In the genomic region with DNA sequence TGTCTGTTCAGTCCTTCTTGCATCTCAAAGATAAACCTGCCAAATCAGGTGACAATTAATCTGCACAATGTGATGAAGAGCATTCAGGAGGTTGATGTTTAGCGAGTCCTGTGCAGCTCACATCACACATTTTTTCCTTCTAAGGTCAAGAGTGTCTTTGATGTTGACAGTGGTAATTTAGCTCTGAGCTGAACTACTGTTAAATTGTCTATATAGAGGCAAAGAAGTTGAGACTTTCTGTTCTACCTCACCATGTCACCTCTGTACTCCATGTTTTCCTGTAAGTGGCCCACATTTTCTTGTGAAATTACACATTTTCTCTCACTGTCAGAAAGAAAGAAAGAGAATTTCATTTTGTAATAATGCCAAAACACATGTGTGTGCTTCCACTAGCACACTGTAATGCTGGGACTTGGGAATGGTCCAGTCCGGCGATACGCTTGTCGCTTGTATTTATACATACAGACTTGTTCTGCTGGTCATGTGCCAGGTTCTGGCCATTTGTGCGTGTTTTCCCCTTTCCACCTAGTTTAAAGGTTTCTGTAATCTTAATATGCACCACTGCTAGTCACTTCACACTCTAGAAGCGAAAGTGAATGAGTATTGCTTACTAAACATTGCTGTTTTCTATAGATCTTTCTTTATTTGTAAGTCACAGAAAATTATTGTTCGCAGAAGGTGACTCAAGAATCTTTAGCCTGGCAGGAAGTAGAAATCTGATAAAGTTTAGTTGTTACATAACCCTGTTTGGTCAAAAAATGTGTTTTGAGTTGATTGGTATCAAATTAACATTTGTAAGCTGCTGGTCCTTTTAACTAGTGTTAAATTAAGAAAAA, we compare ENCODE assay signal across 10 cellular contexts.
A peak's percentile ranks its signal among the peaks of the same experiment; 100 is the strongest.
DNase-seq lines count a peak whose midpoint lies in the region; ATAC-seq, FAIRE-seq and TF ChIP-seq lines count a peak whose summit lies in the region.
"Had no signal": no experiment of that assay in that cellular context is flagged by ENCODE, and none has a peak within 500 bp of the region (broad histone marks: within the 10 kb centered on the region; RNA-seq: fewer than 3 reads in every experiment).

No MANE protein-coding gene starts in this region.

- no peak overlapping the region for H3K27ac Mint-ChIP-seq in activated T-helper 2 cell treated with anti-CD3 and anti-CD28 coated beads, Interferon-gamma antibody, Interleukin-2, Interleukin-4, amounts not matched to agents 10 μg/mL and 5 μg/mL and 100 μg/mL, durations not matched to agents 14 hours and 24 hours and 36 hours
- H3K27ac Mint-ChIP-seq: activated T-cell treated with anti-CD3 and anti-CD28 coated beads, Interleukin-2, amount 50 U/mL, for 24 hours had no signal

- ATAC-seq in HG03442 (IDR thresholded peaks at IDR 0.05; ENCODE audit: unreplicated experiment) (peak; percentile 48), body of pancreas (peak; percentile 74), GM21723 (IDR thresholded peaks at IDR 0.05; ENCODE audit: unreplicated experiment) (no peak)

- no peak overlapping the region for H3K9ac ChIP-seq in kidney (ENCODE audit: low read length in 2 of 2)

- peaks cover 4% of the 10 kb centered on the region for H3K9me3 Mint-ChIP-seq in activated T-helper 2 cell treated with anti-CD3 and anti-CD28 coated beads, Interferon-gamma antibody, Interleukin-2, Interleukin-4, amounts not matched to agents 10 μg/mL and 5 μg/mL and 100 μg/mL, durations not matched to agents 14 hours and 24 hours and 36 hours

- TF ChIP-seq CTCF in body of pancreas (IDR thresholded peaks at IDR 0.05) (no peak), kidney (IDR thresholded peaks at IDR 0.05; ENCODE audit: borderline replicate concordance, extremely low read depth, insufficient read depth) (no peak), transverse colon (IDR thresholded peaks at IDR 0.05) (no peak)

- H3K9me3 ChIP-seq in body of pancreas, result no peaks in the 10 kb centered on the region
- no peaks in the 10 kb centered on the region for H3K9me3 ChIP-seq in kidney (ENCODE audit: control insufficient read depth in 1 of 2, low read length in 2 of 2)
- peaks cover 0 to 5% of the 10 kb centered on the region in 2 donors for H3K9me3 ChIP-seq in transverse colon

- WGBS in body of pancreas, 2 donors, result 24 to 26% methylated on average over 8 of the region's 8 CpGs
- 54% methylated on average over 8 of the region's 8 CpGs for WGBS in transverse colon (ENCODE audit: low coverage in 1 of 2), 2 donors

- no peaks in the 10 kb centered on the region for H3K27me3 ChIP-seq in body of pancreas
- H3K27me3 ChIP-seq in transverse colon, result no peaks in the 10 kb centered on the region

- H3K4me3 Mint-ChIP-seq in activated T-helper 2 cell treated with anti-CD3 and anti-CD28 coated beads, Interferon-gamma antibody, Interleukin-2, Interleukin-4, amounts not matched to agents 10 μg/mL and 5 μg/mL and 100 μg/mL, durations not matched to agents 14 hours and 24 hours and 36 hours (ENCODE audit: low read depth), result no peak overlapping the region
- H3K4me3 Mint-ChIP-seq: activated T-cell treated with anti-CD3 and anti-CD28 coated beads, Interleukin-2, amount 50 U/mL, for 24 hours had no signal

- H3K36me3 Mint-ChIP-seq in activated T-helper 2 cell treated with anti-CD3 and anti-CD28 coated beads, Interferon-gamma antibody, Interleukin-2, Interleukin-4, amounts not matched to agents 10 μg/mL and 5 μg/mL and 100 μg/mL, durations not matched to agents 14 hours and 24 hours and 36 hours (ENCODE audit: low read depth), result no peaks in the 10 kb centered on the region

- intact Hi-C loops in body of pancreas (cut with DNase I) (no loop called here), kidney (cut with DNase I) (no loop called here), transverse colon (cut with DNase I; ENCODE audit: low total_unique reads) (loop anchor here (2.0 kb wide), 1 partner anchor 39 kb away; no protein-coding TSS in a partner anchor)
- intact Hi-C loops in activated T-helper 2 cell treated with anti-CD3 and anti-CD28 coated beads, Interferon-gamma antibody, Interleukin-2, Interleukin-4, amounts not matched to agents 10 μg/mL and 5 μg/mL and 100 μg/mL, durations not matched to agents 14 hours and 24 hours and 36 hours (cut with micrococcal nuclease), result no loop called here

- no peak for TF ChIP-seq EP300 in transverse colon (IDR thresholded peaks at IDR 0.05; ENCODE audit: low read depth)

- no peaks in the 10 kb centered on the region for H3K27me3 Mint-ChIP-seq in activated T-helper 2 cell treated with anti-CD3 and anti-CD28 coated beads, Interferon-gamma antibody, Interleukin-2, Interleukin-4, amounts not matched to agents 10 μg/mL and 5 μg/mL and 100 μg/mL, durations not matched to agents 14 hours and 24 hours and 36 hours (ENCODE audit: low read depth)
- H3K27me3 Mint-ChIP-seq: activated T-cell treated with anti-CD3 and anti-CD28 coated beads, Interleukin-2, amount 50 U/mL, for 24 hours had no signal

- no peaks in the 10 kb centered on the region for H3K36me3 ChIP-seq in body of pancreas (replicated peaks in 1 of 2; ENCODE audit: insufficient read depth in 1 of 2, low read depth in 2 of 2)
- no peaks in the 10 kb centered on the region for H3K36me3 ChIP-seq in kidney (ENCODE audit: control insufficient read depth in 1 of 2, insufficient read depth in 2 of 2, low read length in 2 of 2)
- H3K36me3 ChIP-seq in transverse colon, result peaks cover 0 to 1% (median 0%) of the 10 kb centered on the region in 4 donors

- no peak overlapping the region for H3K4me3 ChIP-seq in body of pancreas
- peak overlapping the region; percentile 11 to 49 for H3K4me3 ChIP-seq in kidney (ENCODE audit: low read length in 2 of 2)
- peak overlapping the region in 2 of 4 donors; percentile 11 to 15 for H3K4me3 ChIP-seq in transverse colon

- no peak for FAIRE-seq in kidney (lab: Jason Lieb, UNC)
- FAIRE-seq: HTR-8/SVneo had no signal

- H3K4me1 ChIP-seq in body of pancreas (peaks cover 7% of the 10 kb centered on the region), kidney (ENCODE audit: control insufficient read depth in 1 of 2, insufficient read depth in 1 of 2, low read depth in 1 of 2, low read length in 2 of 2) (no peaks in the 10 kb centered on the region), transverse colon (peaks cover 0 to 13% (median 3%) of the 10 kb centered on the region in 4 donors)

- H3K4me1 Mint-ChIP-seq in activated T-helper 2 cell treated with anti-CD3 and anti-CD28 coated beads, Interferon-gamma antibody, Interleukin-2, Interleukin-4, amounts not matched to agents 10 μg/mL and 5 μg/mL and 100 μg/mL, durations not matched to agents 14 hours and 24 hours and 36 hours (ENCODE audit: low read depth), result peaks cover 3% of the 10 kb centered on the region

- DNase-seq in body of pancreas (peak; percentile 67 to 89 (median 77)), kidney (no peak), transverse colon (no peak), superior temporal gyrus (ENCODE audit: extremely low spot score) (no peak)
- no peak for DNase-seq in activated T-helper 2 cell treated with anti-CD3 and anti-CD28 coated beads, Interferon-gamma antibody, Interleukin-2, Interleukin-4, amounts not matched to agents 10 μg/mL and 5 μg/mL and 100 μg/mL, durations not matched to agents 14 hours and 24 hours and 36 hours (ENCODE audit: low spot score)
- DNase-seq: activated T-cell treated with anti-CD3 and anti-CD28 coated beads, Interleukin-2, amount 50 U/mL, for 24 hours; T-helper 1 cell had no signal

- in situ Hi-C loops in transverse colon (cut with MboI; ENCODE audit: low pct_ligation_motif_present in 1 of 4, low pct_unique_long_range_greater_than_20kb in 1 of 4, low sequenced_read_pairs in 3 of 4), result no loop called here

- H3K27ac ChIP-seq in body of pancreas (peak overlapping the region; percentile 58 to 84 (median 71)), kidney (ENCODE audit: low read depth in 2 of 2, low read length in 2 of 2) (peak overlapping the region in 1 of 2 donors; percentile 15), transverse colon (peak overlapping the region; percentile 64 to 76 (median 70))

- TF ChIP-seq POLR2A in body of pancreas (IDR thresholded peaks at IDR 0.05), result no peak
- TF ChIP-seq POLR2A in transverse colon (IDR thresholded peaks at IDR 0.05), result no peak

Comparison
In these comparisons a context has a peak if more than half of its experiments do, and no peak if none do; other contexts are left out.
1. DNase-seq: peak in body of pancreas (4 of 4); none in kidney (single experiment), transverse colon (single experiment), activated T-helper 2 cell treated with anti-CD3 and anti-CD28 coated beads, Interferon-gamma antibody, Interleukin-2, Interleukin-4, amounts not matched to agents 10 μg/mL and 5 μg/mL and 100 μg/mL, durations not matched to agents 14 hours and 24 hours and 36 hours (single experiment) and superior temporal gyrus (single experiment).
2. H3K4me3 ChIP-seq: peak in kidney (2 of 2); none in body of pancreas (0 of 2).